Comparison of ENCODE assay signal across 8 cellular contexts in genomic region chr1:161613142-161613515, GRCh38. TPM values are rescaled to one million over a fixed set of nuclear protein-coding genes. Genes with fewer than 3 reads are reported as not detected.
A peak's percentile ranks its signal among the peaks of the same experiment; 100 is the strongest.
DNase-seq lines count a peak whose midpoint lies in the region; ATAC-seq and TF ChIP-seq lines count a peak whose summit lies in the region.
"Not testable (repeated sequence)": the region's sequence is repeated elsewhere in the genome, so short reads cannot be mapped to it uniquely, and the experiment has no call there.

No MANE protein-coding gene starts in this region.

- not testable (repeated sequence) for BruUV-seq in PC-9 (replicated peaks; lab: Mats Ljungman, UMichigan)

- H3K9me3 ChIP-seq in PC-9 (ENCODE audit: insufficient read depth, low read depth); gastroesophageal sphincter; naive thymus-derived CD4-positive, alpha-beta T cell (ENCODE audit: control insufficient read depth in 2 of 3, low read length in 3 of 3): not testable (repeated sequence)

- peaks cover 11% of the 10 kb centered on the region for H3K27me3 Mint-ChIP-seq in activated CD8-positive, alpha-beta T cell treated with anti-CD3 and anti-CD28 coated beads, Interleukin-2, amount 10 ng/mL, durations not matched to agents 7 days and 5 days (ENCODE audit: low read depth)
- H3K27me3 Mint-ChIP-seq in central memory CD8-positive, alpha-beta T cell = peaks cover 10% of the 10 kb centered on the region
- H3K27me3 Mint-ChIP-seq in naive thymus-derived CD4-positive, alpha-beta T cell = peaks cover 0 to 20% (median 0%) of the 10 kb centered on the region in 5 donors

- DNase-seq in AG09309 (ENCODE audit: low read depth); activated CD8-positive, alpha-beta T cell treated with anti-CD3 and anti-CD28 coated beads, Interleukin-2, amount 10 ng/mL, durations not matched to agents 7 days and 5 days; central memory CD8-positive, alpha-beta T cell (ENCODE audit: low spot score in 2 of 2); naive thymus-derived CD4-positive, alpha-beta T cell; stimulated activated effector memory CD8-positive, alpha-beta T cell treated with anti-CD3 and anti-CD28 coated beads, Interleukin-12 subunit alpha, Interleukin-12 subunit beta, amount 100 ng/mL, for 72 hours (ENCODE audit: low spot score in 2 of 2): not testable (repeated sequence)
- peak; percentile 10 for DNase-seq in H7
- DNase-seq in PC-9 = peak in 1 of 2 experiments; percentile 26

- H3K9me2 ChIP-seq in PC-9 (ENCODE audit: insufficient read depth) = not testable (repeated sequence)

- CTCF ChIA-PET in PC-9 (lab: Charles Lee); activated CD8-positive, alpha-beta T cell treated with anti-CD3 and anti-CD28 coated beads, Interleukin-2, amount 10 ng/mL, durations not matched to agents 7 days and 5 days (lab: Charles Lee); naive thymus-derived CD4-positive, alpha-beta T cell (lab: Charles Lee): not testable (repeated sequence)

- H2AFZ ChIP-seq in PC-9 = peak overlapping the region; percentile 78

- not testable (repeated sequence) for H3K4me1 ChIP-seq in PC-9 (replicated peaks; ENCODE audit: insufficient read depth); gastroesophageal sphincter; naive thymus-derived CD4-positive, alpha-beta T cell (ENCODE audit: control insufficient read depth in 2 of 2, insufficient read depth in 2 of 2, low read length in 2 of 2)

- intact Hi-C loops in PC-9 (cut with micrococcal nuclease; ENCODE audit: unreplicated experiment) = loop anchor here (2.0 to 5.0 kb wide), 3 partner anchors 82 to 216 kb away; no protein-coding TSS in a partner anchor
- intact Hi-C loops in naive thymus-derived CD4-positive, alpha-beta T cell (cut with micrococcal nuclease) = loop anchor here (2.0 to 5.0 kb wide), 3 partner anchors 82 to 216 kb away; no protein-coding TSS in a partner anchor

- TF ChIP-seq POLR2A in gastroesophageal sphincter (IDR thresholded peaks at IDR 0.05) = not testable (repeated sequence)

- peak overlapping the region; percentile 90 for H3K4me3 Mint-ChIP-seq in activated CD8-positive, alpha-beta T cell treated with anti-CD3 and anti-CD28 coated beads, Interleukin-2, amount 10 ng/mL, durations not matched to agents 7 days and 5 days
- H3K4me3 Mint-ChIP-seq in central memory CD8-positive, alpha-beta T cell = peak overlapping the region; percentile 98
- peak overlapping the region; percentile 84 to 98 (median 94) for H3K4me3 Mint-ChIP-seq in naive thymus-derived CD4-positive, alpha-beta T cell
- H3K4me3 Mint-ChIP-seq in stimulated activated effector memory CD8-positive, alpha-beta T cell treated with anti-CD3 and anti-CD28 coated beads, Interleukin-12 subunit alpha, Interleukin-12 subunit beta, amount 100 ng/mL, for 72 hours = peak overlapping the region; percentile 89

- not testable (repeated sequence) for H3K79me2 ChIP-seq in PC-9 (ENCODE audit: low read depth)

- not testable (repeated sequence) for H4K20me1 ChIP-seq in PC-9 (ENCODE audit: insufficient read depth)

- peak overlapping the region; percentile 78 for H3K27ac ChIP-seq in PC-9
- peak overlapping the region in 3 of 4 donors; percentile 79 to 85 (median 81) for H3K27ac ChIP-seq in gastroesophageal sphincter
- H3K27ac ChIP-seq in naive thymus-derived CD4-positive, alpha-beta T cell (ENCODE audit: low read depth, low read length) = peak overlapping the region; percentile 75

- H3K4me2 ChIP-seq in PC-9 = peak overlapping the region; percentile 76

- not testable (repeated sequence) for ATAC-seq in activated CD8-positive, alpha-beta T cell treated with anti-CD3 and anti-CD28 coated beads, Interleukin-2, amount 10 ng/mL, durations not matched to agents 7 days and 5 days; central memory CD8-positive, alpha-beta T cell (replicated peaks; ENCODE audit: extremely low read depth, poor library complexity, severe bottlenecking); gastroesophageal sphincter; naive thymus-derived CD4-positive, alpha-beta T cell; stimulated activated effector memory CD8-positive, alpha-beta T cell treated with anti-CD3 and anti-CD28 coated beads, Interleukin-12 subunit alpha, Interleukin-12 subunit beta, amount 100 ng/mL, for 72 hours

- POLR2A ChIA-PET in PC-9 (lab: Charles Lee; ENCODE audit: unreplicated experiment); activated CD8-positive, alpha-beta T cell treated with anti-CD3 and anti-CD28 coated beads, Interleukin-2, amount 10 ng/mL, durations not matched to agents 7 days and 5 days (lab: Charles Lee); naive thymus-derived CD4-positive, alpha-beta T cell (lab: Charles Lee): not testable (repeated sequence)

- not testable (repeated sequence) for TF ChIP-seq EP300 in gastroesophageal sphincter (IDR thresholded peaks at IDR 0.05)

- not testable (repeated sequence) for TF ChIP-seq CTCF in AG09309 (IDR thresholded peaks at IDR 0.05; ENCODE audit: control insufficient read depth, insufficient read depth, low read depth, low read length, missing control alignments); PC-9 (conservative IDR thresholded peaks at IDR 0.05); gastroesophageal sphincter (IDR thresholded peaks at IDR 0.05)

- H3K27me3 ChIP-seq in H7 (ENCODE audit: control insufficient read depth, insufficient read depth, low read length); PC-9 (ENCODE audit: insufficient read depth, low read depth); gastroesophageal sphincter; naive thymus-derived CD4-positive, alpha-beta T cell (ENCODE audit: control insufficient read depth in 2 of 2, insufficient read depth in 2 of 2, low read length in 2 of 2): not testable (repeated sequence)

- H3K9me3 Mint-ChIP-seq in activated CD8-positive, alpha-beta T cell treated with anti-CD3 and anti-CD28 coated beads, Interleukin-2, amount 10 ng/mL, durations not matched to agents 7 days and 5 days (ENCODE audit: insufficient read depth); central memory CD8-positive, alpha-beta T cell; naive thymus-derived CD4-positive, alpha-beta T cell; stimulated activated effector memory CD8-positive, alpha-beta T cell treated with anti-CD3 and anti-CD28 coated beads, Interleukin-12 subunit alpha, Interleukin-12 subunit beta, amount 100 ng/mL, for 72 hours: not testable (repeated sequence)

- peaks cover 11% of the 10 kb centered on the region for H3F3A ChIP-seq in PC-9 (ENCODE audit: insufficient read depth, low read depth)

- peak overlapping the region; percentile 23 for H3K4me3 ChIP-seq in AG09309 (ENCODE audit: control insufficient read depth, low read depth, low read length)
- 0 out of 2 replicates have a peak overlapping the region, but pooled peaks have one; percentile 8 for H3K4me3 ChIP-seq in H7 (ENCODE audit: insufficient read depth, low read depth, low read length)
- peak overlapping the region; percentile 71 for H3K4me3 ChIP-seq in PC-9
- peak overlapping the region in 1 of 2 donors; percentile 57 for H3K4me3 ChIP-seq in gastroesophageal sphincter
- not testable (repeated sequence) for H3K4me3 ChIP-seq in naive thymus-derived CD4-positive, alpha-beta T cell (ENCODE audit: low read length)

- not testable (repeated sequence) for H3K36me3 ChIP-seq in H7 (replicated peaks; ENCODE audit: control insufficient read depth, insufficient read depth, low read length); PC-9 (ENCODE audit: low read depth); gastroesophageal sphincter; naive thymus-derived CD4-positive, alpha-beta T cell (ENCODE audit: control insufficient read depth in 2 of 3, insufficient read depth in 3 of 3, low read length in 3 of 3)

- H3K27ac Mint-ChIP-seq in activated CD8-positive, alpha-beta T cell treated with anti-CD3 and anti-CD28 coated beads, Interleukin-2, amount 10 ng/mL, durations not matched to agents 7 days and 5 days = peak overlapping the region; percentile 92
- H3K27ac Mint-ChIP-seq in central memory CD8-positive, alpha-beta T cell (ENCODE audit: low read depth) = peak overlapping the region; percentile 100
- H3K27ac Mint-ChIP-seq in naive thymus-derived CD4-positive, alpha-beta T cell = peak overlapping the region; percentile 95 to 100 (median 97)
- peak overlapping the region; percentile 99 for H3K27ac Mint-ChIP-seq in stimulated activated effector memory CD8-positive, alpha-beta T cell treated with anti-CD3 and anti-CD28 coated beads, Interleukin-12 subunit alpha, Interleukin-12 subunit beta, amount 100 ng/mL, for 72 hours

- peaks cover 27% of the 10 kb centered on the region for H3K4me1 Mint-ChIP-seq in activated CD8-positive, alpha-beta T cell treated with anti-CD3 and anti-CD28 coated beads, Interleukin-2, amount 10 ng/mL, durations not matched to agents 7 days and 5 days (ENCODE audit: low read depth)
- H3K4me1 Mint-ChIP-seq in central memory CD8-positive, alpha-beta T cell = peaks cover 21% of the 10 kb centered on the region
- peaks cover 0 to 23% (median 20%) of the 10 kb centered on the region in 7 donors for H3K4me1 Mint-ChIP-seq in naive thymus-derived CD4-positive, alpha-beta T cell
- peaks cover 19% of the 10 kb centered on the region for H3K4me1 Mint-ChIP-seq in stimulated activated effector memory CD8-positive, alpha-beta T cell treated with anti-CD3 and anti-CD28 coated beads, Interleukin-12 subunit alpha, Interleukin-12 subunit beta, amount 100 ng/mL, for 72 hours

- H3K36me3 Mint-ChIP-seq in activated CD8-positive, alpha-beta T cell treated with anti-CD3 and anti-CD28 coated beads, Interleukin-2, amount 10 ng/mL, durations not matched to agents 7 days and 5 days (ENCODE audit: low read depth); naive thymus-derived CD4-positive, alpha-beta T cell: not testable (repeated sequence)
- H3K36me3 Mint-ChIP-seq in central memory CD8-positive, alpha-beta T cell (ENCODE audit: insufficient read depth) = peaks cover 17% of the 10 kb centered on the region
- peaks cover 17% of the 10 kb centered on the region for H3K36me3 Mint-ChIP-seq in stimulated activated effector memory CD8-positive, alpha-beta T cell treated with anti-CD3 and anti-CD28 coated beads, Interleukin-12 subunit alpha, Interleukin-12 subunit beta, amount 100 ng/mL, for 72 hours

- no CpG with 5 or more reads among the region's 6 CpGs for WGBS in gastroesophageal sphincter (ENCODE audit: low coverage in 1 of 2), 2 donors

RNA-seq across cellular contexts. Expression of gene FCGR3B, which starts 17.8 kb away (rescaled TPM):
- not detected in 2 replicates for total RNA-seq in H7 (2014; rRNA removed; shearing (Covaris generic))
- total RNA-seq in PC-9 (2021) (not detected in 2 replicates), gastroesophageal sphincter (1 to 10 TPM in 2 of 4 donors, under 1 TPM in 1, not detected in 1; 0.66 to 2.0 (median 1.2) TPM)
- not detected for total RNA-seq in activated CD8-positive, alpha-beta T cell treated with anti-CD3 and anti-CD28 coated beads, Interleukin-2, amount 10 ng/mL, durations not matched to agents 7 days and 5 days
- total RNA-seq in naive thymus-derived CD4-positive, alpha-beta T cell = 1 to 10 TPM in 1 of 5 experiments, under 1 TPM in 1, not detected in 3; 0.85 to 4.1 TPM
- not detected for polyA plus RNA-seq in naive thymus-derived CD4-positive, alpha-beta T cell

RNA-seq across cellular contexts. Expression of gene FCGR2B, which starts 49.8 kb away (rescaled TPM):
- total RNA-seq in H7 (2014; rRNA removed; shearing (Covaris generic)) = not detected in 2 replicates
- total RNA-seq in PC-9 (2021) = not detected in 2 replicates
- total RNA-seq in activated CD8-positive, alpha-beta T cell treated with anti-CD3 and anti-CD28 coated beads, Interleukin-2, amount 10 ng/mL, durations not matched to agents 7 days and 5 days = not detected
- 10 to 100 TPM; 10.1 to 30.9 (median 20.6) TPM for total RNA-seq in gastroesophageal sphincter
- 10 to 100 TPM in 1 of 5 experiments, 1 to 10 TPM in 3, not detected in 1; 2.2 to 13.9 (median 5.2) TPM for total RNA-seq in naive thymus-derived CD4-positive, alpha-beta T cell
- under 1 TPM in 1 of 2 donors, not detected in 1; 0.24 TPM for polyA plus RNA-seq in naive thymus-derived CD4-positive, alpha-beta T cell
